ENCODE assay signal across 30 cellular contexts in genomic region chr16:52657924-52658323, GRCh38.
"Had no signal": no experiment of that assay in that cellular context is flagged by ENCODE, and none has a peak within 500 bp of the region (broad histone marks: within the 10 kb centered on the region; RNA-seq: fewer than 3 reads in every experiment).

No MANE protein-coding gene starts in this region.

- ATAC-seq: activated naive CD4-positive, alpha-beta T cell treated with anti-CD3 and anti-CD28 coated beads, Interleukin-2, amount 50 U/mL, for 72 hours; activated naive CD8-positive, alpha-beta T cell treated with anti-CD3 and anti-CD28 coated beads, Interleukin-2, amount 50 U/mL, for 24 hours; activated T-cell treated with anti-CD3 and anti-CD28 coated beads, Interleukin-2, amount 50 U/mL, for 4 hours; activated T-cell treated with anti-CD3 and anti-CD28 coated beads, Interleukin-2, amount 50 U/mL, for 72 hours; activated T-helper 17 cell treated with anti-CD3 and anti-CD28 coated beads, Interleukin-2, amount 50 U/mL, for 72 hours; body of pancreas had no signal

- H3K9me3 ChIP-seq: adrenal gland had no signal

- DNase-seq: activated effector memory CD4-positive, alpha-beta T cell treated with anti-CD3 and anti-CD28 coated beads, Interleukin-2, amount 50 U/mL, for 16 hours; activated effector memory CD4-positive, alpha-beta T cell treated with Interleukin-2 at 50 U/mL for 16 hours; activated gamma-delta T cell; activated gamma-delta T cell treated with Interleukin-2 at 50 U/mL for 16 hours; activated naive CD4-positive, alpha-beta T cell; activated naive CD4-positive, alpha-beta T cell treated with anti-CD3 and anti-CD28 coated beads for 36 hours; activated naive CD4-positive, alpha-beta T cell treated with anti-CD3 and anti-CD28 coated beads, Interleukin-2, amount 10 ng/mL, durations not matched to agents 7 days and 5 days; activated naive CD4-positive, alpha-beta T cell treated with anti-CD3 and anti-CD28 coated beads, Interleukin-2, amount 50 U/mL, for 16 hours; activated naive CD4-positive, alpha-beta T cell treated with Interleukin-2 at 50 U/mL for 16 hours; activated naive CD8-positive, alpha-beta T cell treated with anti-CD3 and anti-CD28 coated beads for 36 hours; activated naive CD8-positive, alpha-beta T cell treated with anti-CD3 and anti-CD28 coated beads, Interleukin-2, amount 10 ng/mL, durations not matched to agents 7 days and 5 days; activated naive CD8-positive, alpha-beta T cell treated with anti-CD3 and anti-CD28 coated beads, Interleukin-2, amount 50 U/mL, for 24 hours; activated T-cell treated with anti-CD3 and anti-CD28 coated beads, Interleukin-2, amount 50 U/mL, for 24 hours; activated T-cell treated with anti-CD3 and anti-CD28 coated beads, Interleukin-2, amount 50 U/mL, for 4 hours; activated T-cell treated with anti-CD3 and anti-CD28 coated beads, Interleukin-2, amount 50 U/mL, for 48 hours; activated T-cell treated with anti-CD3 and anti-CD28 coated beads, Interleukin-2, amount 50 U/mL, for 72 hours; adrenal gland; amniotic stem cell; amygdala; anterior cingulate cortex; body of pancreas; brain microvascular endothelial cell; caudate nucleus; central memory CD4-positive, alpha-beta T cell; cerebellar nuclear complex had no signal

- H3K27me3 ChIP-seq: adrenal gland, ascending aorta, body of pancreas, brain microvascular endothelial cell, breast epithelium, cardiac muscle cell had no signal

- H3K27ac ChIP-seq: adrenal gland, ascending aorta, body of pancreas, brain microvascular endothelial cell, breast epithelium, cardiac muscle cell had no signal

- H3K36me3 ChIP-seq: adrenal gland, ascending aorta, brain microvascular endothelial cell, breast epithelium, cardiac muscle cell had no signal

- H3K4me1 ChIP-seq: adrenal gland, ascending aorta, body of pancreas, breast epithelium had no signal

- H3K4me3 ChIP-seq: adrenal gland, ascending aorta, body of pancreas, breast epithelium, cardiac muscle cell had no signal
